Comparison of ENCODE assay signal across 1 cellular context in the genomic region with DNA sequence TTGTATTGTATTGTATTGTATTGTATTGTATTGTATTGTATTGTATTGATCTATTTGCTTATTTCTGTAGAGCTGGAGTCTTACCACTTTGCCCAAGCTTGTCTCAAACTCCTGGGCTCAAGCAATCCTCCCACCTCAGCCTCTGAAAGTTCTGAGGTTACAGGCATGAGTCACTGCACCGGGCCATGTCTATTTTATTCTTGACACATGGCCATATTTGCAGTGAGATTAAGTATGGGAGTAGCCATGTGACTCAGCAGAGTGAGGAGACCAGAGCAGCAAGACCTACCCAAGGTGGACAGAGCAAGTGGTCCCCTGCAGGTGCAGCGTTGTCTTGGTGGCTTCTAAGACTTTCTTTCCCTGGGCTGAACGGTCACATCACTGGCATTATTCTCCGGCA.
TF ChIP-seq lines count a peak whose summit lies in the region.

No MANE protein-coding gene starts in this region.

TF ChIP-seq in K562, 482 proteins besides CTCF, POLR2A, EP300 and RAD21 (continued from another document and continues in another):
- TF ChIP-seq PYGO2 (tag; IDR thresholded peaks at IDR 0.05) (no peak), NUFIP1 (IDR thresholded peaks at IDR 0.05; ENCODE audit: partially characterized antibody) (no peak), CHD4 (IDR thresholded peaks at IDR 0.05; ENCODE audit: insufficient read depth, insufficient replicate concordance, low read depth, low read length, poor library complexity, severe bottlenecking) (no peak), BDP1 (IDR thresholded peaks at IDR 0.05; ENCODE audit: insufficient read depth, insufficient read length) (no peak), KAT8 (IDR thresholded peaks at IDR 0.05; ENCODE audit: low read depth) (no peak), ZNF695 (CRISPR knock-in tag; IDR thresholded peaks at IDR 0.05) (no peak), ATF7 (IDR thresholded peaks at IDR 0.05) (no peak), ZKSCAN3 (CRISPR knock-in tag; IDR thresholded peaks at IDR 0.05) (no peak), XRCC5 (IDR thresholded peaks at IDR 0.05; ENCODE audit: low read depth, low read length) (no peak), NR1H2 (CRISPR knock-in tag; IDR thresholded peaks at IDR 0.05) (no peak), MTA2 (IDR thresholded peaks at IDR 0.05; ENCODE audit: low read depth) (no peak), YBX1 (IDR thresholded peaks at IDR 0.05) (no peak), KDM4B (IDR thresholded peaks at IDR 0.05; ENCODE audit: borderline replicate concordance in 2 of 2, low read depth in 1 of 2) (no peak), TCF3 (CRISPR knock-in tag; IDR thresholded peaks at IDR 0.05) (peak; percentile 65), TAF9B (IDR thresholded peaks at IDR 0.05; ENCODE audit: partially characterized antibody) (no peak), ZNF696 (CRISPR knock-in tag; conservative IDR thresholded peaks at IDR 0.05) (no peak), HDAC1 (IDR thresholded peaks at IDR 0.05) (no peak), FOXJ3 (CRISPR knock-in tag; IDR thresholded peaks at IDR 0.05) (no peak), SMC3 (conservative IDR thresholded peaks at IDR 0.05; ENCODE audit: insufficient read depth, low read depth, low read length) (no peak), ZNF184 (CRISPR knock-in tag; IDR thresholded peaks at IDR 0.05) (no peak), RFX7 (CRISPR knock-in tag; IDR thresholded peaks at IDR 0.05) (no peak), PCBP1 (IDR thresholded peaks at IDR 0.05; ENCODE audit: low read depth, low read length, poor library complexity, severe bottlenecking) (no peak), ELF1 (tag; IDR thresholded peaks at IDR 0.05) (no peak), CREM (IDR thresholded peaks at IDR 0.05; ENCODE audit: low read depth) (0 out of 2 replicates have a peak, but pooled peaks have one; percentile 19), FUS (optimal IDR thresholded peaks at IDR 0.05; ENCODE audit: low read depth, low read length) (no peak), DPF2 (IDR thresholded peaks at IDR 0.05) (peak; percentile 92), GTF2F1 (IDR thresholded peaks at IDR 0.05; ENCODE audit: low read depth, low read length) (no peak), SMARCC2 (IDR thresholded peaks at IDR 0.05; ENCODE audit: low read depth) (0 out of 2 replicates have a peak, but pooled peaks have one; percentile 52), ZC3H4 (CRISPR knock-in tag; IDR thresholded peaks at IDR 0.05; ENCODE audit: borderline replicate concordance) (no peak), POLR2AphosphoS2 (IDR thresholded peaks at IDR 0.05; ENCODE audit: low read length) (no peak), MCM3 (IDR thresholded peaks at IDR 0.05) (no peak)
- TF ChIP-seq, protein P1, sequence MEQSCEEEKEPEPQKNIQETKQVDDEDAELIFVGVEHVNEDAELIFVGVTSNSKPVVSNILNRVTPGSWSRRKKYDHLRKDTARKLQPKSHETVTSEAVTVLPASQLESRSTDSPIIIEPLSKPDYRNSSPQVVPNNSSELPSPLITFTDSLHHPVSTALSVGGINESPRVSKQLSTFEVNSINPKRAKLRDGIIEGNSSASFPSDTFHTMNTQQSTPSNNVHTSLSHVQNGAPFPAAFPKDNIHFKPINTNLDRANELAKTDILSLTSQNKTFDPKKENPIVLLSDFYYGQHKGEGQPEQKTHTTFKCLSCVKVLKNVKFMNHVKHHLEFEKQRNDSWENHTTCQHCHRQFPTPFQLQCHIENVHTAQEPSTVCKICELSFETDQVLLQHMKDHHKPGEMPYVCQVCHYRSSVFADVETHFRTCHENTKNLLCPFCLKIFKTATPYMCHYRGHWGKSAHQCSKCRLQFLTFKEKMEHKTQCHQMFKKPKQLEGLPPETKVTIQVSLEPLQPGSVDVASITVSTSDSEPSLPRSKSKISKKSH (CRISPR knock-in tag; IDR thresholded peaks at IDR 0.05) = no peak
- TF ChIP-seq, protein P2, sequence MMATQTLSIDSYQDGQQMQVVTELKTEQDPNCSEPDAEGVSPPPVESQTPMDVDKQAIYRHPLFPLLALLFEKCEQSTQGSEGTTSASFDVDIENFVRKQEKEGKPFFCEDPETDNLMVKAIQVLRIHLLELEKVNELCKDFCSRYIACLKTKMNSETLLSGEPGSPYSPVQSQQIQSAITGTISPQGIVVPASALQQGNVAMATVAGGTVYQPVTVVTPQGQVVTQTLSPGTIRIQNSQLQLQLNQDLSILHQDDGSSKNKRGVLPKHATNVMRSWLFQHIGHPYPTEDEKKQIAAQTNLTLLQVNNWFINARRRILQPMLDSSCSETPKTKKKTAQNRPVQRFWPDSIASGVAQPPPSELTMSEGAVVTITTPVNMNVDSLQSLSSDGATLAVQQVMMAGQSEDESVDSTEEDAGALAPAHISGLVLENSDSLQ (IDR thresholded peaks at IDR 0.05) = peak; percentile 57
- TF ChIP-seq, protein P3, sequence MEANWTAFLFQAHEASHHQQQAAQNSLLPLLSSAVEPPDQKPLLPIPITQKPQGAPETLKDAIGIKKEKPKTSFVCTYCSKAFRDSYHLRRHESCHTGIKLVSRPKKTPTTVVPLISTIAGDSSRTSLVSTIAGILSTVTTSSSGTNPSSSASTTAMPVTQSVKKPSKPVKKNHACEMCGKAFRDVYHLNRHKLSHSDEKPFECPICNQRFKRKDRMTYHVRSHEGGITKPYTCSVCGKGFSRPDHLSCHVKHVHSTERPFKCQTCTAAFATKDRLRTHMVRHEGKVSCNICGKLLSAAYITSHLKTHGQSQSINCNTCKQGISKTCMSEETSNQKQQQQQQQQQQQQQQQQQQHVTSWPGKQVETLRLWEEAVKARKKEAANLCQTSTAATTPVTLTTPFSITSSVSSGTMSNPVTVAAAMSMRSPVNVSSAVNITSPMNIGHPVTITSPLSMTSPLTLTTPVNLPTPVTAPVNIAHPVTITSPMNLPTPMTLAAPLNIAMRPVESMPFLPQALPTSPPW (CRISPR knock-in tag; IDR thresholded peaks at IDR 0.05) = no peak
- TF ChIP-seq, protein P4, sequence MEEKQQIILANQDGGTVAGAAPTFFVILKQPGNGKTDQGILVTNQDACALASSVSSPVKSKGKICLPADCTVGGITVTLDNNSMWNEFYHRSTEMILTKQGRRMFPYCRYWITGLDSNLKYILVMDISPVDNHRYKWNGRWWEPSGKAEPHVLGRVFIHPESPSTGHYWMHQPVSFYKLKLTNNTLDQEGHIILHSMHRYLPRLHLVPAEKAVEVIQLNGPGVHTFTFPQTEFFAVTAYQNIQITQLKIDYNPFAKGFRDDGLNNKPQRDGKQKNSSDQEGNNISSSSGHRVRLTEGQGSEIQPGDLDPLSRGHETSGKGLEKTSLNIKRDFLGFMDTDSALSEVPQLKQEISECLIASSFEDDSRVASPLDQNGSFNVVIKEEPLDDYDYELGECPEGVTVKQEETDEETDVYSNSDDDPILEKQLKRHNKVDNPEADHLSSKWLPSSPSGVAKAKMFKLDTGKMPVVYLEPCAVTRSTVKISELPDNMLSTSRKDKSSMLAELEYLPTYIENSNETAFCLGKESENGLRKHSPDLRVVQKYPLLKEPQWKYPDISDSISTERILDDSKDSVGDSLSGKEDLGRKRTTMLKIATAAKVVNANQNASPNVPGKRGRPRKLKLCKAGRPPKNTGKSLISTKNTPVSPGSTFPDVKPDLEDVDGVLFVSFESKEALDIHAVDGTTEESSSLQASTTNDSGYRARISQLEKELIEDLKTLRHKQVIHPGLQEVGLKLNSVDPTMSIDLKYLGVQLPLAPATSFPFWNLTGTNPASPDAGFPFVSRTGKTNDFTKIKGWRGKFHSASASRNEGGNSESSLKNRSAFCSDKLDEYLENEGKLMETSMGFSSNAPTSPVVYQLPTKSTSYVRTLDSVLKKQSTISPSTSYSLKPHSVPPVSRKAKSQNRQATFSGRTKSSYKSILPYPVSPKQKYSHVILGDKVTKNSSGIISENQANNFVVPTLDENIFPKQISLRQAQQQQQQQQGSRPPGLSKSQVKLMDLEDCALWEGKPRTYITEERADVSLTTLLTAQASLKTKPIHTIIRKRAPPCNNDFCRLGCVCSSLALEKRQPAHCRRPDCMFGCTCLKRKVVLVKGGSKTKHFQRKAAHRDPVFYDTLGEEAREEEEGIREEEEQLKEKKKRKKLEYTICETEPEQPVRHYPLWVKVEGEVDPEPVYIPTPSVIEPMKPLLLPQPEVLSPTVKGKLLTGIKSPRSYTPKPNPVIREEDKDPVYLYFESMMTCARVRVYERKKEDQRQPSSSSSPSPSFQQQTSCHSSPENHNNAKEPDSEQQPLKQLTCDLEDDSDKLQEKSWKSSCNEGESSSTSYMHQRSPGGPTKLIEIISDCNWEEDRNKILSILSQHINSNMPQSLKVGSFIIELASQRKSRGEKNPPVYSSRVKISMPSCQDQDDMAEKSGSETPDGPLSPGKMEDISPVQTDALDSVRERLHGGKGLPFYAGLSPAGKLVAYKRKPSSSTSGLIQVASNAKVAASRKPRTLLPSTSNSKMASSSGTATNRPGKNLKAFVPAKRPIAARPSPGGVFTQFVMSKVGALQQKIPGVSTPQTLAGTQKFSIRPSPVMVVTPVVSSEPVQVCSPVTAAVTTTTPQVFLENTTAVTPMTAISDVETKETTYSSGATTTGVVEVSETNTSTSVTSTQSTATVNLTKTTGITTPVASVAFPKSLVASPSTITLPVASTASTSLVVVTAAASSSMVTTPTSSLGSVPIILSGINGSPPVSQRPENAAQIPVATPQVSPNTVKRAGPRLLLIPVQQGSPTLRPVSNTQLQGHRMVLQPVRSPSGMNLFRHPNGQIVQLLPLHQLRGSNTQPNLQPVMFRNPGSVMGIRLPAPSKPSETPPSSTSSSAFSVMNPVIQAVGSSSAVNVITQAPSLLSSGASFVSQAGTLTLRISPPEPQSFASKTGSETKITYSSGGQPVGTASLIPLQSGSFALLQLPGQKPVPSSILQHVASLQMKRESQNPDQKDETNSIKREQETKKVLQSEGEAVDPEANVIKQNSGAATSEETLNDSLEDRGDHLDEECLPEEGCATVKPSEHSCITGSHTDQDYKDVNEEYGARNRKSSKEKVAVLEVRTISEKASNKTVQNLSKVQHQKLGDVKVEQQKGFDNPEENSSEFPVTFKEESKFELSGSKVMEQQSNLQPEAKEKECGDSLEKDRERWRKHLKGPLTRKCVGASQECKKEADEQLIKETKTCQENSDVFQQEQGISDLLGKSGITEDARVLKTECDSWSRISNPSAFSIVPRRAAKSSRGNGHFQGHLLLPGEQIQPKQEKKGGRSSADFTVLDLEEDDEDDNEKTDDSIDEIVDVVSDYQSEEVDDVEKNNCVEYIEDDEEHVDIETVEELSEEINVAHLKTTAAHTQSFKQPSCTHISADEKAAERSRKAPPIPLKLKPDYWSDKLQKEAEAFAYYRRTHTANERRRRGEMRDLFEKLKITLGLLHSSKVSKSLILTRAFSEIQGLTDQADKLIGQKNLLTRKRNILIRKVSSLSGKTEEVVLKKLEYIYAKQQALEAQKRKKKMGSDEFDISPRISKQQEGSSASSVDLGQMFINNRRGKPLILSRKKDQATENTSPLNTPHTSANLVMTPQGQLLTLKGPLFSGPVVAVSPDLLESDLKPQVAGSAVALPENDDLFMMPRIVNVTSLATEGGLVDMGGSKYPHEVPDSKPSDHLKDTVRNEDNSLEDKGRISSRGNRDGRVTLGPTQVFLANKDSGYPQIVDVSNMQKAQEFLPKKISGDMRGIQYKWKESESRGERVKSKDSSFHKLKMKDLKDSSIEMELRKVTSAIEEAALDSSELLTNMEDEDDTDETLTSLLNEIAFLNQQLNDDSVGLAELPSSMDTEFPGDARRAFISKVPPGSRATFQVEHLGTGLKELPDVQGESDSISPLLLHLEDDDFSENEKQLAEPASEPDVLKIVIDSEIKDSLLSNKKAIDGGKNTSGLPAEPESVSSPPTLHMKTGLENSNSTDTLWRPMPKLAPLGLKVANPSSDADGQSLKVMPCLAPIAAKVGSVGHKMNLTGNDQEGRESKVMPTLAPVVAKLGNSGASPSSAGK (IDR thresholded peaks at IDR 0.05) = peak; percentile 52; the same call in 1 of the 2 replicates
- TF ChIP-seq, protein P5, sequence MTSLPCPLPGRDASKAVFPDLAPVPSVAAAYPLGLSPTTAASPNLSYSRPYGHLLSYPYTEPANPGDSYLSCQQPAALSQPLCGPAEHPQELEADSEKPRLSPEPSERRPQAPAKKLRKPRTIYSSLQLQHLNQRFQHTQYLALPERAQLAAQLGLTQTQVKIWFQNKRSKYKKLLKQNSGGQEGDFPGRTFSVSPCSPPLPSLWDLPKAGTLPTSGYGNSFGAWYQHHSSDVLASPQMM (CRISPR knock-in tag; IDR thresholded peaks at IDR 0.05) = no peak
- TF ChIP-seq, protein P6, sequence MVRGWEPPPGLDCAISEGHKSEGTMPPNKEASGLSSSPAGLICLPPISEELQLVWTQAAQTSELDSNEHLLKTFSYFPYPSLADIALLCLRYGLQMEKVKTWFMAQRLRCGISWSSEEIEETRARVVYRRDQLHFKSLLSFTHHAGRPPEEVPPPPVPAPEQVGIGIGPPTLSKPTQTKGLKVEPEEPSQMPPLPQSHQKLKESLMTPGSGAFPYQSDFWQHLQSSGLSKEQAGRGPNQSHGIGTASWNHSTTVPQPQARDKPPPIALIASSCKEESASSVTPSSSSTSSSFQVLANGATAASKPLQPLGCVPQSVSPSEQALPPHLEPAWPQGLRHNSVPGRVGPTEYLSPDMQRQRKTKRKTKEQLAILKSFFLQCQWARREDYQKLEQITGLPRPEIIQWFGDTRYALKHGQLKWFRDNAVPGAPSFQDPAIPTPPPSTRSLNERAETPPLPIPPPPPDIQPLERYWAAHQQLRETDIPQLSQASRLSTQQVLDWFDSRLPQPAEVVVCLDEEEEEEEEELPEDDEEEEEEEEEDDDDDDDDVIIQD (CRISPR knock-in tag; IDR thresholded peaks at IDR 0.05) = no peak
- TF ChIP-seq, protein P7, sequence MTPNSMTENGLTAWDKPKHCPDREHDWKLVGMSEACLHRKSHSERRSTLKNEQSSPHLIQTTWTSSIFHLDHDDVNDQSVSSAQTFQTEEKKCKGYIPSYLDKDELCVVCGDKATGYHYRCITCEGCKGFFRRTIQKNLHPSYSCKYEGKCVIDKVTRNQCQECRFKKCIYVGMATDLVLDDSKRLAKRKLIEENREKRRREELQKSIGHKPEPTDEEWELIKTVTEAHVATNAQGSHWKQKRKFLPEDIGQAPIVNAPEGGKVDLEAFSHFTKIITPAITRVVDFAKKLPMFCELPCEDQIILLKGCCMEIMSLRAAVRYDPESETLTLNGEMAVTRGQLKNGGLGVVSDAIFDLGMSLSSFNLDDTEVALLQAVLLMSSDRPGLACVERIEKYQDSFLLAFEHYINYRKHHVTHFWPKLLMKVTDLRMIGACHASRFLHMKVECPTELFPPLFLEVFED (CRISPR knock-in tag; conservative IDR thresholded peaks at IDR 0.05) = no peak
- TF ChIP-seq, protein P8, sequence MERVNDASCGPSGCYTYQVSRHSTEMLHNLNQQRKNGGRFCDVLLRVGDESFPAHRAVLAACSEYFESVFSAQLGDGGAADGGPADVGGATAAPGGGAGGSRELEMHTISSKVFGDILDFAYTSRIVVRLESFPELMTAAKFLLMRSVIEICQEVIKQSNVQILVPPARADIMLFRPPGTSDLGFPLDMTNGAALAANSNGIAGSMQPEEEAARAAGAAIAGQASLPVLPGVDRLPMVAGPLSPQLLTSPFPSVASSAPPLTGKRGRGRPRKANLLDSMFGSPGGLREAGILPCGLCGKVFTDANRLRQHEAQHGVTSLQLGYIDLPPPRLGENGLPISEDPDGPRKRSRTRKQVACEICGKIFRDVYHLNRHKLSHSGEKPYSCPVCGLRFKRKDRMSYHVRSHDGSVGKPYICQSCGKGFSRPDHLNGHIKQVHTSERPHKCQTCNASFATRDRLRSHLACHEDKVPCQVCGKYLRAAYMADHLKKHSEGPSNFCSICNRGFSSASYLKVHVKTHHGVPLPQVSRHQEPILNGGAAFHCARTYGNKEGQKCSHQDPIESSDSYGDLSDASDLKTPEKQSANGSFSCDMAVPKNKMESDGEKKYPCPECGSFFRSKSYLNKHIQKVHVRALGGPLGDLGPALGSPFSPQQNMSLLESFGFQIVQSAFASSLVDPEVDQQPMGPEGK (CRISPR knock-in tag; IDR thresholded peaks at IDR 0.05; ENCODE audit: borderline replicate concordance) = no peak
- TF ChIP-seq, protein P9, sequence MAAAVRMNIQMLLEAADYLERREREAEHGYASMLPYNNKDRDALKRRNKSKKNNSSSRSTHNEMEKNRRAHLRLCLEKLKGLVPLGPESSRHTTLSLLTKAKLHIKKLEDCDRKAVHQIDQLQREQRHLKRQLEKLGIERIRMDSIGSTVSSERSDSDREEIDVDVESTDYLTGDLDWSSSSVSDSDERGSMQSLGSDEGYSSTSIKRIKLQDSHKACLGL (CRISPR knock-in tag; IDR thresholded peaks at IDR 0.05; ENCODE audit: borderline replicate concordance, poor library complexity, severe bottlenecking) = no peak
